Comparison of ENCODE assay signal across 20 cellular contexts in the genomic region with DNA sequence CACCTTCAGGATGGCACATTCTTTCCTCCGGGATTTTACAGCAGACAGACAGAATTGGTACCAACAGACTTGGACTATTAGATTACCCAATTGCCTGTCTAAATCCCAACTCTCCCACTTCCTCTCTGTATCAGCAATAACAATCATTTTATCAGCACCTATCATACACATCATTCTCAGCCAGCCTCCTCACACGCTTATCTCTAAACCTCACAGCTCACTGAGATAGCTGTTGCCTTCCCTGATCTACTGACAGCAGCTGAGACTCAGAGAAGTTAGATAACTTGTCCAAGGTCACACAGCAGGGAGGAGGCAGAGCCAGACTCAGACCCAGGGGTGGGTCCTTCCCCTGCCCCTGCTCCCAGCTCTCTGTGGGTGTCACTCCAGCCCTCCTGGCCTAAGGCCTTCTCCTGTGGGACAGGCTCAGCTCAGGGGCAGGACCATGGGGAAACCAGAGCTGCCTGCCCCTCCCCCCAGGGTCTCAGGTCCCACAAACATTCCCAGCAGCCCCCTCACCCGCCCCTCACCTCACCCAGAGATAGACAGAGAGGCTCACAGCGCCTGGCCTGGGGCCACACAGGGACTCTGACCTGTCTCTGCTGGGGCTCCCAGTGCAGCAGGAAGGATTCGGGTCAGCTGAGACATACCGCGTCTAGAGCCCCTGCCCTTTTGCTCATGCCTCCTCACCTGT.
"Had no signal": no experiment of that assay in that cellular context is flagged by ENCODE, and none has a peak within 500 bp of the region (broad histone marks: within the 10 kb centered on the region; RNA-seq: fewer than 3 reads in every experiment).

No MANE protein-coding gene starts in this region.

- H3K9me3 Mint-ChIP-seq: activated naive CD4-positive, alpha-beta T cell treated with anti-CD3 and anti-CD28 coated beads, Interleukin-2, amount 10 ng/mL, durations not matched to agents 7 days and 5 days; effector memory CD8-positive, alpha-beta T cell; nephron had no signal

- ATAC-seq: effector memory CD8-positive, alpha-beta T cell; left lobe of liver; stimulated activated naive CD8-positive, alpha-beta T cell treated with anti-CD3 and anti-CD28 coated beads, Interleukin-15, Interleukin-2, amounts not matched to agents 100 U/mL and 50 U/mL, for 24 hours had no signal

- H3K4me1 Mint-ChIP-seq: activated naive CD4-positive, alpha-beta T cell treated with anti-CD3 and anti-CD28 coated beads, Interleukin-2, amount 10 ng/mL, durations not matched to agents 7 days and 5 days had no signal

- H3K4me3 ChIP-seq: cardiac muscle cell, right atrium auricular region, tibial artery had no signal

- H3K4me1 ChIP-seq: foreskin keratinocyte had no signal

- H3K9me3 ChIP-seq: right atrium auricular region, tibial artery had no signal

- H3K36me3 Mint-ChIP-seq: activated naive CD4-positive, alpha-beta T cell treated with anti-CD3 and anti-CD28 coated beads, Interleukin-2, amount 10 ng/mL, durations not matched to agents 7 days and 5 days had no signal

- H3K27me3 ChIP-seq: cardiac muscle cell, right atrium auricular region had no signal

- H3K36me3 ChIP-seq: cardiac muscle cell, right atrium auricular region, tibial artery had no signal

- DNase-seq: activated CD4-positive, alpha-beta T cell treated with anti-CD3 and anti-CD28 coated beads for 1 hour; activated CD8-positive, alpha-beta memory T cell treated with anti-CD3 and anti-CD28 coated beads for 24 hours; activated CD8-positive, alpha-beta memory T cell treated with anti-CD3 and anti-CD28 coated beads, Interleukin-2, amount 50 U/mL, for 48 hours; activated effector memory CD4-positive, alpha-beta T cell treated with Interleukin-2 at 50 U/mL for 16 hours; activated naive CD4-positive, alpha-beta T cell treated with anti-CD3 and anti-CD28 coated beads, Interleukin-2, amount 10 ng/mL, durations not matched to agents 7 days and 5 days; activated T-cell treated with anti-CD3 and anti-CD28 coated beads, Interleukin-2, amount 50 U/mL, for 48 hours; effector memory CD8-positive, alpha-beta T cell; hippocampal formation; midbrain; stimulated activated naive CD8-positive, alpha-beta T cell treated with anti-CD3 and anti-CD28 coated beads, Interleukin-15, Interleukin-2, amounts not matched to agents 100 U/mL and 50 U/mL, for 24 hours; substantia nigra; T1000; tibial artery had no signal

- H3K4me3 Mint-ChIP-seq: activated naive CD4-positive, alpha-beta T cell treated with anti-CD3 and anti-CD28 coated beads, Interleukin-2, amount 10 ng/mL, durations not matched to agents 7 days and 5 days; effector memory CD8-positive, alpha-beta T cell; nephron had no signal

- H3K27ac Mint-ChIP-seq: activated naive CD4-positive, alpha-beta T cell treated with anti-CD3 and anti-CD28 coated beads, Interleukin-2, amount 10 ng/mL, durations not matched to agents 7 days and 5 days; effector memory CD8-positive, alpha-beta T cell; nephron; progenitor cell of endocrine pancreas had no signal

- H3K27ac ChIP-seq: cardiac muscle cell, epithelial cell of prostate, foreskin keratinocyte, right atrium auricular region, tibial artery had no signal
